ENCODE assay signal across 39 cellular contexts in the genomic region with DNA sequence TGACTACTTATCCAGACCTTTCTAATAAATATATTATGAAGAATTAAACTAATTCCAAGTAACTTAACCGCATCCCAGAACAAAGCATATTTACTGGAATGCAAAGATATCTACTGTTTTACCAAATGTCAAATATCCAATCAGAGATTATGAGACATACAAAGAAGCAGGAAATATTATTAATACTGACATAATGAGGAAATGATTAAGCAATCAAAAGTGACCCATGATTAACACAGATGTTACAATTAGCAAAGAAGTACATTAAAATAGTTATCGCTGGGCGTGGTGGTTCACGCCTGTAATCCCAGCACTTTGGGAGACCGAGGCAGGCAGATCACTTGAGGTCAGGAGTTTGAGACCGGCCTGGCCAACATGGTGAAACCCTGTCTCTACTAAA.
"Had no signal": no experiment of that assay in that cellular context is flagged by ENCODE, and none has a peak within 500 bp of the region (broad histone marks: within the 10 kb centered on the region; RNA-seq: fewer than 3 reads in every experiment).

No MANE protein-coding gene starts in this region.

- H3K27ac ChIP-seq: adrenal gland, ascending aorta, body of pancreas, brain microvascular endothelial cell, breast epithelium, cardiac muscle cell had no signal

- H3K36me3 ChIP-seq: adrenal gland, ascending aorta, brain microvascular endothelial cell, breast epithelium, cardiac muscle cell had no signal

- DNase-seq: activated effector memory CD4-positive, alpha-beta T cell treated with anti-CD3 and anti-CD28 coated beads, Interleukin-2, amount 50 U/mL, for 16 hours; activated effector memory CD4-positive, alpha-beta T cell treated with Interleukin-2 at 50 U/mL for 16 hours; activated gamma-delta T cell; activated gamma-delta T cell treated with Interleukin-2 at 50 U/mL for 16 hours; activated naive CD4-positive, alpha-beta T cell; activated naive CD4-positive, alpha-beta T cell treated with anti-CD3 and anti-CD28 coated beads for 36 hours; activated naive CD4-positive, alpha-beta T cell treated with anti-CD3 and anti-CD28 coated beads, Interleukin-2, amount 10 ng/mL, durations not matched to agents 7 days and 5 days; activated naive CD4-positive, alpha-beta T cell treated with anti-CD3 and anti-CD28 coated beads, Interleukin-2, amount 50 U/mL, for 16 hours; activated naive CD4-positive, alpha-beta T cell treated with Interleukin-2 at 50 U/mL for 16 hours; activated naive CD8-positive, alpha-beta T cell treated with anti-CD3 and anti-CD28 coated beads for 36 hours; activated naive CD8-positive, alpha-beta T cell treated with anti-CD3 and anti-CD28 coated beads, Interleukin-2, amount 10 ng/mL, durations not matched to agents 7 days and 5 days; activated naive CD8-positive, alpha-beta T cell treated with anti-CD3 and anti-CD28 coated beads, Interleukin-2, amount 50 U/mL, for 24 hours; activated T-cell treated with anti-CD3 and anti-CD28 coated beads, Interleukin-2, amount 50 U/mL, for 1 hour; activated T-cell treated with anti-CD3 and anti-CD28 coated beads, Interleukin-2, amount 50 U/mL, for 24 hours; activated T-cell treated with anti-CD3 and anti-CD28 coated beads, Interleukin-2, amount 50 U/mL, for 4 hours; activated T-cell treated with anti-CD3 and anti-CD28 coated beads, Interleukin-2, amount 50 U/mL, for 48 hours; activated T-cell treated with anti-CD3 and anti-CD28 coated beads, Interleukin-2, amount 50 U/mL, for 72 hours; amniotic stem cell; amygdala; anterior cingulate cortex; aorta; body of pancreas; brain microvascular endothelial cell; caudate nucleus; central memory CD4-positive, alpha-beta T cell; cerebellar nuclear complex had no signal

- H3K9me3 ChIP-seq: body of pancreas had no signal

- H3K36me3 Mint-ChIP-seq: activated naive CD4-positive, alpha-beta T cell treated with anti-CD3 and anti-CD28 coated beads, Interleukin-2, amount 10 ng/mL, durations not matched to agents 7 days and 5 days; activated naive CD8-positive, alpha-beta T cell; activated naive CD8-positive, alpha-beta T cell treated with anti-CD3 and anti-CD28 coated beads, Interleukin-2, amount 10 ng/mL, durations not matched to agents 7 days and 5 days had no signal

- H3K27me3 ChIP-seq: body of pancreas had no signal

- H3K4me3 Mint-ChIP-seq: activated naive CD4-positive, alpha-beta T cell treated with anti-CD3 and anti-CD28 coated beads for 36 hours; activated naive CD4-positive, alpha-beta T cell treated with anti-CD3 and anti-CD28 coated beads, Interleukin-2, amount 10 ng/mL, durations not matched to agents 7 days and 5 days; activated naive CD4-positive, alpha-beta T cell treated with anti-CD3 and anti-CD28 coated beads, Interleukin-2, amount 50 U/mL, for 24 hours; activated naive CD8-positive, alpha-beta T cell; activated naive CD8-positive, alpha-beta T cell treated with anti-CD3 and anti-CD28 coated beads for 36 hours; activated naive CD8-positive, alpha-beta T cell treated with anti-CD3 and anti-CD28 coated beads, Interleukin-2, amount 10 ng/mL, durations not matched to agents 7 days and 5 days; activated naive CD8-positive, alpha-beta T cell treated with anti-CD3 and anti-CD28 coated beads, Interleukin-2, amount 50 U/mL, for 24 hours; activated T-cell treated with anti-CD3 and anti-CD28 coated beads, Interleukin-2, amount 50 U/mL, for 24 hours; activated T-cell treated with anti-CD3 and anti-CD28 coated beads, Interleukin-2, amount 50 U/mL, for 4 hours; activated T-cell treated with anti-CD3 and anti-CD28 coated beads, Interleukin-2, amount 50 U/mL, for 72 hours; activated T-helper 1 cell treated with anti-CD3 and anti-CD28 coated beads, Interleukin-12 subunit alpha, Interleukin-12 subunit beta, Interleukin-2, Interleukin-4 antibody, amounts not matched to agents 30 ng/mL and 10 ng/mL and 1 ng/mL, durations not matched to agents 14 hours and 24 hours and 36 hours; activated T-helper 17 cell treated with anti-CD3 and anti-CD28 coated beads, Interleukin-2, amount 50 U/mL, for 72 hours; brain; central memory CD8-positive, alpha-beta T cell had no signal

- H3K9me3 Mint-ChIP-seq: activated naive CD8-positive, alpha-beta T cell treated with anti-CD3 and anti-CD28 coated beads, Interleukin-2, amount 10 ng/mL, durations not matched to agents 7 days and 5 days; activated T-helper 1 cell treated with anti-CD3 and anti-CD28 coated beads, Interleukin-12 subunit alpha, Interleukin-12 subunit beta, Interleukin-2, Interleukin-4 antibody, amounts not matched to agents 30 ng/mL and 10 ng/mL and 1 ng/mL, durations not matched to agents 14 hours and 24 hours and 36 hours; activated T-helper 2 cell treated with anti-CD3 and anti-CD28 coated beads, Interferon-gamma antibody, Interleukin-2, Interleukin-4, amounts not matched to agents 10 μg/mL and 5 μg/mL and 100 μg/mL, durations not matched to agents 14 hours and 24 hours and 36 hours had no signal

- H3K27ac Mint-ChIP-seq: activated naive CD4-positive, alpha-beta T cell treated with anti-CD3 and anti-CD28 coated beads for 36 hours; activated naive CD4-positive, alpha-beta T cell treated with anti-CD3 and anti-CD28 coated beads, Interleukin-2, amount 10 ng/mL, durations not matched to agents 7 days and 5 days; activated naive CD4-positive, alpha-beta T cell treated with anti-CD3 and anti-CD28 coated beads, Interleukin-2, amount 50 U/mL, for 24 hours; activated naive CD4-positive, alpha-beta T cell treated with anti-CD3 and anti-CD28 coated beads, Interleukin-2, amount 50 U/mL, for 72 hours; activated naive CD8-positive, alpha-beta T cell; activated naive CD8-positive, alpha-beta T cell treated with anti-CD3 and anti-CD28 coated beads for 36 hours; activated naive CD8-positive, alpha-beta T cell treated with anti-CD3 and anti-CD28 coated beads, Interleukin-2, amount 10 ng/mL, durations not matched to agents 7 days and 5 days; activated naive CD8-positive, alpha-beta T cell treated with anti-CD3 and anti-CD28 coated beads, Interleukin-2, amount 50 U/mL, for 24 hours; activated T-cell treated with anti-CD3 and anti-CD28 coated beads, Interleukin-2, amount 50 U/mL, for 24 hours; activated T-cell treated with anti-CD3 and anti-CD28 coated beads, Interleukin-2, amount 50 U/mL, for 72 hours; activated T-helper 1 cell treated with anti-CD3 and anti-CD28 coated beads, Interleukin-12 subunit alpha, Interleukin-12 subunit beta, Interleukin-2, Interleukin-4 antibody, amounts not matched to agents 30 ng/mL and 10 ng/mL and 1 ng/mL, durations not matched to agents 14 hours and 24 hours and 36 hours; activated T-helper 17 cell treated with anti-CD3 and anti-CD28 coated beads, Interleukin-2, amount 50 U/mL, for 72 hours; activated T-helper 2 cell treated with anti-CD3 and anti-CD28 coated beads, Interferon-gamma antibody, Interleukin-2, Interleukin-4, amounts not matched to agents 10 μg/mL and 5 μg/mL and 100 μg/mL, durations not matched to agents 14 hours and 24 hours and 36 hours; brain had no signal

- H3K4me3 ChIP-seq: adrenal gland, ascending aorta, body of pancreas, breast epithelium, cardiac muscle cell had no signal

- FAIRE-seq: astrocyte had no signal

- H3K4me1 Mint-ChIP-seq: activated naive CD4-positive, alpha-beta T cell treated with anti-CD3 and anti-CD28 coated beads, Interleukin-2, amount 10 ng/mL, durations not matched to agents 7 days and 5 days; activated naive CD4-positive, alpha-beta T cell treated with anti-CD3 and anti-CD28 coated beads, Interleukin-2, amount 50 U/mL, for 24 hours; activated naive CD8-positive, alpha-beta T cell treated with anti-CD3 and anti-CD28 coated beads for 36 hours; activated naive CD8-positive, alpha-beta T cell treated with anti-CD3 and anti-CD28 coated beads, Interleukin-2, amount 10 ng/mL, durations not matched to agents 7 days and 5 days; activated naive CD8-positive, alpha-beta T cell treated with anti-CD3 and anti-CD28 coated beads, Interleukin-2, amount 50 U/mL, for 24 hours; activated T-helper 17 cell treated with anti-CD3 and anti-CD28 coated beads, Interleukin-2, amount 50 U/mL, for 72 hours had no signal

- ATAC-seq: activated naive CD4-positive, alpha-beta T cell treated with anti-CD3 and anti-CD28 coated beads, Interleukin-2, amount 50 U/mL, for 72 hours; activated naive CD8-positive, alpha-beta T cell treated with anti-CD3 and anti-CD28 coated beads, Interleukin-2, amount 50 U/mL, for 24 hours; activated T-cell treated with anti-CD3 and anti-CD28 coated beads, Interleukin-2, amount 50 U/mL, for 4 hours; activated T-cell treated with anti-CD3 and anti-CD28 coated beads, Interleukin-2, amount 50 U/mL, for 72 hours; activated T-helper 17 cell treated with anti-CD3 and anti-CD28 coated beads, Interleukin-2, amount 50 U/mL, for 72 hours; body of pancreas had no signal
